Comparison of ENCODE assay signal across 19 cellular contexts in the genomic region with DNA sequence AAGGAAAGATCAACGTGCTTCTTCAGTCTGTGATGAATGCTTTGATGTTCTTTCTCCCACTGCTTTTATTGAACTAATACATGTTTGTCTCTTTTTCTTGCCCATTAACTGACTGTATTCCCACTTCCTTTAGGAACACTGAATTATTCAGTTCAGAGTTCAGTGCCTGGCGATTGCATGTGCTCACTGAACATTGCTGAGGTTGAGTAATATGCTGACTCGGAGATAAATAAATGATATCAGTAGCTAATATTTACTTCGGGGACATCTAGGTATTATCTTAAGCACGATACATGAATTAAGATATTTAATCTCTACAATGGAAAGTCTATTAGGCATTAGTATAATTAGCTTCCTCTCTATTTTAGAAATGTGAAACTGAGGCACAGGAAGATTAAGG.
"Had no signal": no experiment of that assay in that cellular context is flagged by ENCODE, and none has a peak within 500 bp of the region (broad histone marks: within the 10 kb centered on the region; RNA-seq: fewer than 3 reads in every experiment).

No MANE protein-coding gene starts in this region.

- H3K36me3 ChIP-seq: heart left ventricle, left ventricle myocardium inferior, lower lobe of right lung, neutrophil, sigmoid colon, tibial artery, upper lobe of right lung had no signal

- H3K4me3 ChIP-seq: dorsolateral prefrontal cortex, heart left ventricle, left ventricle myocardium inferior, lower lobe of right lung, sigmoid colon, skin epidermis, tibial artery, upper lobe of right lung had no signal

- H3K4me3 Mint-ChIP-seq: naive thymus-derived CD4-positive, alpha-beta T cell; nephron progenitor cell had no signal

- H3K4me1 ChIP-seq: sigmoid colon, tibial artery, upper lobe of right lung had no signal

- ATAC-seq: heart left ventricle; lower lobe of right lung; naive thymus-derived CD4-positive, alpha-beta T cell; stimulated activated naive CD8-positive, alpha-beta T cell treated with anti-CD3 and anti-CD28 coated beads, Interleukin-15, Interleukin-2, amounts not matched to agents 100 U/mL and 50 U/mL, for 24 hours; upper lobe of right lung had no signal

- H3K27ac Mint-ChIP-seq: naive thymus-derived CD4-positive, alpha-beta T cell; nephron progenitor cell had no signal

- H3K9me3 ChIP-seq: heart left ventricle, left ventricle myocardium inferior, lower lobe of right lung, neutrophil, sigmoid colon, tibial artery, upper lobe of right lung had no signal

- H3K4me1 Mint-ChIP-seq: naive thymus-derived CD4-positive, alpha-beta T cell; nephron progenitor cell had no signal

- H3K27ac ChIP-seq: dorsolateral prefrontal cortex, heart left ventricle, left ventricle myocardium inferior, lower lobe of right lung, neutrophil, sigmoid colon, skin epidermis, tibial artery, upper lobe of right lung had no signal

- DNase-seq: caudate nucleus; cortex of kidney; dorsolateral prefrontal cortex; effector CD8-positive, alpha-beta T cell; heart left ventricle; islet precursor cell; left ventricle myocardium inferior; lower lobe of right lung; mesenchymal stem cell; midbrain; naive thymus-derived CD4-positive, alpha-beta T cell; nephron progenitor cell; sigmoid colon; stimulated activated CD4-positive, alpha-beta T cell treated with anti-CD3 and anti-CD28 coated beads, Interleukin-2, amount 100 ng/mL, for 48 hours; stimulated activated naive CD8-positive, alpha-beta T cell treated with anti-CD3 and anti-CD28 coated beads, Interleukin-15, Interleukin-2, amounts not matched to agents 100 U/mL and 50 U/mL, for 24 hours; tibial artery; upper lobe of right lung had no signal

- H3K27me3 ChIP-seq: heart left ventricle, neutrophil, sigmoid colon, upper lobe of right lung had no signal

- H3K9me3 Mint-ChIP-seq: nephron progenitor cell had no signal
